Comparison of ENCODE assay signal across 27 cellular contexts in the genomic region with DNA sequence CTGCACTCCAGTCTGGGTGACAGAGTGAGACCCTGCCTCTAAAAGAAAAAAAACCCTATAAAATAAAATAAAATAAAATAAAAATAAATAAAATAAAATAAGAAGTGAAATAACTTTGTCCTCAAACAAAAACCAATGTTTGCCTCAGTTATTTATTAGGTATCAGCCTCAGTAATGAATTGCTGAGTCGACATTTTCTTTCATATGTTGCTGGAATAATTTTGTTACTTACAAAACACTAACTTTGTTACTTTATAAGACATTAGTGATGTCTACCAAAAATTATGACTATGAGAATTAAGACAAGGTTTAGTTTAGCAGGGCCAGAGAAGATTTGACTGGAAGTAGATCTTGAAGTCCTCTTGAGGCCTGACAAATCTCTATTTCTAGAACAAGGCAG.
"Had no signal": no experiment of that assay in that cellular context is flagged by ENCODE, and none has a peak within 500 bp of the region (broad histone marks: within the 10 kb centered on the region; RNA-seq: fewer than 3 reads in every experiment).

No MANE protein-coding gene starts in this region.

- DNase-seq: activated CD4-positive, alpha-beta T cell treated with anti-CD3 and anti-CD28 coated beads for 1 hour; activated CD4-positive, alpha-beta T cell treated with anti-CD3 and anti-CD28 coated beads for 4 hours; activated CD4-positive, alpha-beta T cell treated with anti-CD3 and anti-CD28 coated beads, Interleukin-2, amount 10 ng/mL, durations not matched to agents 7 days and 5 days; activated CD4-positive, alpha-beta T cell treated with anti-CD3 and anti-CD28 coated beads, Interleukin-2, amount 50 U/mL, for 4 hours; activated CD8-positive, alpha-beta memory T cell treated with anti-CD3 and anti-CD28 coated beads for 24 hours; activated CD8-positive, alpha-beta T cell treated with anti-CD3 and anti-CD28 coated beads for 36 hours; activated effector memory CD4-positive, alpha-beta T cell treated with Interleukin-2 at 50 U/mL for 16 hours; activated gamma-delta T cell treated with Interleukin-2 at 50 U/mL for 16 hours; activated naive CD4-positive, alpha-beta T cell treated with anti-CD3 and anti-CD28 coated beads, Interleukin-2, amount 50 U/mL, for 16 hours; activated naive CD4-positive, alpha-beta T cell treated with Interleukin-2 at 50 U/mL for 16 hours; activated T-cell treated with anti-CD3 and anti-CD28 coated beads, Interleukin-2, amount 50 U/mL, for 4 hours; amniotic stem cell; anterior cingulate cortex; brain microvascular endothelial cell; caudate nucleus; cortex of kidney; dermis blood vessel endothelial cell; effector CD4-positive, alpha-beta T cell; effector memory CD8-positive, alpha-beta T cell; erythroblast; foreskin keratinocyte; T-helper 2 cell had no signal

- H3K4me1 ChIP-seq: esophagus muscularis mucosa, foreskin keratinocyte, gastroesophageal sphincter had no signal

- H3K36me3 ChIP-seq: brain microvascular endothelial cell, esophagus muscularis mucosa, gastroesophageal sphincter had no signal

- H3K9me3 ChIP-seq: esophagus muscularis mucosa, gastroesophageal sphincter had no signal

- H3K4me3 ChIP-seq: esophagus muscularis mucosa, gastroesophageal sphincter had no signal

- H3K27me3 ChIP-seq: brain microvascular endothelial cell, esophagus muscularis mucosa, foreskin keratinocyte, gastroesophageal sphincter had no signal

- ATAC-seq: activated CD8-positive, alpha-beta T cell treated with anti-CD3 and anti-CD28 coated beads for 36 hours; activated T-cell treated with anti-CD3 and anti-CD28 coated beads, Interleukin-2, amount 50 U/mL, for 4 hours; activated T-helper 17 cell treated with anti-CD3 and anti-CD28 coated beads, Interleukin-2, amount 50 U/mL, for 72 hours; effector memory CD8-positive, alpha-beta T cell; foreskin keratinocyte; gastroesophageal sphincter had no signal

- FAIRE-seq: astrocyte, colon had no signal

- H3K27ac ChIP-seq: brain microvascular endothelial cell, esophagus muscularis mucosa, foreskin keratinocyte, gastroesophageal sphincter had no signal
